18 cellular contexts compared by ENCODE assay signal in the genomic region with DNA sequence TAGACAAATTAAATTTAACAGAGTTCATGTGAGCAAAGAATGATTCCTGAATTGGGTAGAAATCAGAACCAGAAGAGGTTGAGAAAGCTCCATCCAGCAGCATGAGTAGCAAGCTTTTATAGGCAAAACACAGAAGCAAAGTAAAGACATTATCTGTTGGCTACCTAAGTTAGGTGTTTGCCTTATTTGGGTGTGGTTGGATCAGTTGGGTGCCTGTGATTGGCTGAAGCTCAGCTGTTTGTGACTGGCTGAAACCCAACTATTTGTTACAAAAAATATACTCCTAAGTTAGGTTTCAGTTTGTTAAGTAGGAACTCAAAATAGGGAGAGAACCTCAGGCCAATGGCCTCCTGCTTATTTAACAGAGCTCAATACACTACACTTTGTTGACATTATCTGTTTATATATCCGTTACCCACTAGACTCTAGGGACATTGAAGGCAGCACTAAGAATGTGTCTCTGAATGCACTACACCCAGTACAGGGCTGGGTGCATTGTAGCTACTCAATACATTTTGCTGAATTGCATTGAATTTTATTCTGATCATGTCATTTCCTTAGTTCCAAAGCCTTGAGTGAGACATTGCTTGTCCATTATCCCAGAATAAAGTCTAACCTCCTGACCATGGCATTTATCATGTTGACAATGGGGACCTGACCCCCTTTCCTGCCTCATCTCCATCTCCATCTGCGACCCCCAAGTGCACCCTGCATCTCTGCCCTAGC.
DNase-seq lines count a peak whose midpoint lies in the region; ATAC-seq and TF ChIP-seq lines count a peak whose summit lies in the region.
"Had no signal": no experiment of that assay in that cellular context is flagged by ENCODE, and none has a peak within 500 bp of the region (broad histone marks: within the 10 kb centered on the region; RNA-seq: fewer than 3 reads in every experiment).

No MANE protein-coding gene starts in this region.

- peaks cover 7% of the 10 kb centered on the region for H3K4me1 Mint-ChIP-seq in HFFc6 (ENCODE audit: low read depth)
- H3K4me1 Mint-ChIP-seq: WTC11 had no signal

- H2AFZ ChIP-seq in ACC112 (ENCODE audit: low read length, unreplicated experiment) = peak overlapping the region; percentile 66

- peaks cover 29% of the 10 kb centered on the region for H3K4me1 ChIP-seq in ACC112 (ENCODE audit: control insufficient read depth, insufficient read depth, low read length, unreplicated experiment)
- peaks cover 0 to 11% (median 8%) of the 10 kb centered on the region in 4 donors for H3K4me1 ChIP-seq in transverse colon

- no peak for TF ChIP-seq CTCF in HFFc6 (IDR thresholded peaks at IDR 0.05)
- TF ChIP-seq CTCF in astrocyte of the spinal cord (IDR thresholded peaks at IDR 0.05; ENCODE audit: low read depth, low read length) = no peak
- TF ChIP-seq CTCF in transverse colon (IDR thresholded peaks at IDR 0.05) = no peak

- no peak overlapping the region for H3K27ac Mint-ChIP-seq in HFFc6
- H3K27ac Mint-ChIP-seq: stimulated activated naive CD8-positive, alpha-beta T cell treated with anti-CD3 and anti-CD28 coated beads, Interleukin-15, Interleukin-2, amounts not matched to agents 100 ng/mL and 50 ng/mL, for 24 hours; WTC11 had no signal

- peak overlapping the region; percentile 43; the same call in 1 of the 2 replicates for H3K4me3 ChIP-seq in ACC112 (ENCODE audit: low read depth, low read length)
- H3K4me3 ChIP-seq in astrocyte of the spinal cord (ENCODE audit: low read depth, low read length) = no peak overlapping the region
- no peak overlapping the region for H3K4me3 ChIP-seq in transverse colon
- H3K4me3 ChIP-seq: esophagus muscularis mucosa, upper lobe of right lung had no signal

- H3K36me3 Mint-ChIP-seq in HFFc6 (ENCODE audit: low read depth) = no peaks in the 10 kb centered on the region
- H3K36me3 Mint-ChIP-seq: WTC11 had no signal

- no peaks in the 10 kb centered on the region for H3K36me3 ChIP-seq in ACC112 (ENCODE audit: insufficient read depth, low read length)
- H3K36me3 ChIP-seq in transverse colon = no peaks in the 10 kb centered on the region
- H3K36me3 ChIP-seq: esophagus muscularis mucosa, upper lobe of right lung had no signal

- in situ Hi-C loops in astrocyte of the spinal cord (cut with HindIII; ENCODE audit: low sequenced_read_pairs) = no loop called here
- in situ Hi-C loops in transverse colon (cut with MboI; ENCODE audit: low pct_ligation_motif_present in 1 of 4, low pct_unique_long_range_greater_than_20kb in 1 of 4, low sequenced_read_pairs in 3 of 4) = no loop called here

- H3K27me3 ChIP-seq in ACC112 (ENCODE audit: insufficient read depth, low read length) = no peaks in the 10 kb centered on the region
- H3K27me3 ChIP-seq in transverse colon = no peaks in the 10 kb centered on the region
- H3K27me3 ChIP-seq: esophagus muscularis mucosa, upper lobe of right lung had no signal

- H3K27ac ChIP-seq in ACC112 (ENCODE audit: low read depth, low read length) (peak overlapping the region; percentile 73), transverse colon (no peak overlapping the region)
- H3K27ac ChIP-seq: esophagus muscularis mucosa, upper lobe of right lung had no signal

- H3K9me3 ChIP-seq in transverse colon = no peaks in the 10 kb centered on the region
- H3K9me3 ChIP-seq: esophagus muscularis mucosa, upper lobe of right lung had no signal

- peak; percentile 21 for DNase-seq in HFFc6
- DNase-seq in astrocyte of the spinal cord (ENCODE audit: low read depth, low spot score) = peak; percentile 54
- peak; percentile 29 for DNase-seq in glomerular endothelial cell (ENCODE audit: extremely low read depth, low read depth, low spot score)
- DNase-seq in transverse colon = no peak
- DNase-seq: amniotic stem cell, cortex of kidney, NCI-H2029 treated with DMSO at 0.1 percent for 48 hours, NCI-H524 treated with DMSO at 0.1 percent for 48 hours, T-helper 1 cell, upper lobe of right lung had no signal

- H3K27me3 Mint-ChIP-seq in HFFc6 (ENCODE audit: insufficient read depth) = no peaks in the 10 kb centered on the region
- H3K27me3 Mint-ChIP-seq: stimulated activated naive CD8-positive, alpha-beta T cell treated with anti-CD3 and anti-CD28 coated beads, Interleukin-15, Interleukin-2, amounts not matched to agents 100 ng/mL and 50 ng/mL, for 24 hours had no signal

- intact Hi-C loops in transverse colon (cut with DNase I; ENCODE audit: low total_unique reads) = no loop called here

- no peaks in the 10 kb centered on the region for H3K9me3 Mint-ChIP-seq in HFFc6
- H3K9me3 Mint-ChIP-seq: stimulated activated naive CD8-positive, alpha-beta T cell treated with anti-CD3 and anti-CD28 coated beads, Interleukin-15, Interleukin-2, amounts not matched to agents 100 ng/mL and 50 ng/mL, for 24 hours; WTC11 had no signal

- TF ChIP-seq EP300 in transverse colon (IDR thresholded peaks at IDR 0.05; ENCODE audit: low read depth) = no peak

- 50 to 58% methylated on average over 2 of the region's 2 CpGs for WGBS in transverse colon (ENCODE audit: low coverage in 1 of 2), 2 donors

- no peak for ATAC-seq in GM21367 (IDR thresholded peaks at IDR 0.05; ENCODE audit: unreplicated experiment)
- no peak for ATAC-seq in HG02588 (IDR thresholded peaks at IDR 0.05; ENCODE audit: unreplicated experiment)
- no peak for ATAC-seq in HG02885 (IDR thresholded peaks at IDR 0.05; ENCODE audit: poor library complexity, unreplicated experiment)
- ATAC-seq: left lobe of liver, WTC11 had no signal

- no peaks in the 10 kb centered on the region for H3K79me2 ChIP-seq in ACC112 (ENCODE audit: control insufficient read depth, insufficient read depth, low read length, unreplicated experiment)

- no peak overlapping the region for H3K4me3 Mint-ChIP-seq in HFFc6
- H3K4me3 Mint-ChIP-seq: stimulated activated naive CD8-positive, alpha-beta T cell treated with anti-CD3 and anti-CD28 coated beads, Interleukin-15, Interleukin-2, amounts not matched to agents 100 ng/mL and 50 ng/mL, for 24 hours; WTC11 had no signal

- no peak for TF ChIP-seq POLR2A in transverse colon (IDR thresholded peaks at IDR 0.05)
